Comparison of ENCODE assay signal across 1 cellular context in genomic region chr15:36784098-36784670, GRCh38.
TF ChIP-seq lines count a peak whose summit lies in the region.

No MANE protein-coding gene starts in this region.

TF ChIP-seq in IMR-90, 13 proteins besides CTCF, POLR2A, EP300 and RAD21 (continued from another document):
- no peak for TF ChIP-seq USF2 (IDR thresholded peaks at IDR 0.05; ENCODE audit: low read depth, low read length)
- TF ChIP-seq NFE2L2 (IDR thresholded peaks at IDR 0.05; ENCODE audit: low read depth, low read length), result no peak
- TF ChIP-seq CHD1 (IDR thresholded peaks at IDR 0.05; ENCODE audit: low read depth, low read length), result no peak
- TF ChIP-seq CEBPB (IDR thresholded peaks at IDR 0.05; ENCODE audit: low read depth, low read length), result no peak
- TF ChIP-seq SMC3 (IDR thresholded peaks at IDR 0.05; ENCODE audit: low read depth, low read length), result no peak
- TF ChIP-seq RCOR1 (IDR thresholded peaks at IDR 0.05; ENCODE audit: insufficient replicate concordance, low read length), result no peak
- TF ChIP-seq ELK1 (IDR thresholded peaks at IDR 0.05; ENCODE audit: borderline replicate concordance, low read depth, low read length), result no peak
- no peak for TF ChIP-seq MAFK (IDR thresholded peaks at IDR 0.05; ENCODE audit: low read depth, low read length)
- TF ChIP-seq BHLHE40 (IDR thresholded peaks at IDR 0.05; ENCODE audit: low read depth, low read length), result no peak
- TF ChIP-seq MAZ (IDR thresholded peaks at IDR 0.05; ENCODE audit: borderline replicate concordance, low read depth, low read length), result no peak
- TF ChIP-seq FOS (IDR thresholded peaks at IDR 0.05; ENCODE audit: low read depth, low read length), result no peak
